1 cellular context compared by ENCODE assay signal in genomic region chr19:18306903-18307681, GRCh38.
TF ChIP-seq lines count a peak whose summit lies in the region.

No MANE protein-coding gene starts in this region.

TF ChIP-seq in HepG2, 621 proteins besides CTCF, POLR2A, EP300 and RAD21:
- TF ChIP-seq YEATS4 (CRISPR knock-in tag; IDR thresholded peaks at IDR 0.05; ENCODE audit: borderline replicate concordance) (no peak), ZBTB38 (CRISPR knock-in tag; IDR thresholded peaks at IDR 0.05) (peak; percentile 1; the same call in 1 of the 2 replicates), HNRNPL (IDR thresholded peaks at IDR 0.05; ENCODE audit: low read depth, low read length) (peak; percentile 68; the same call in 1 of the 2 replicates), WIZ (CRISPR knock-in tag; IDR thresholded peaks at IDR 0.05) (no peak), ZNF354B (CRISPR knock-in tag; IDR thresholded peaks at IDR 0.05) (no peak), ZC3H13 (CRISPR knock-in tag; IDR thresholded peaks at IDR 0.05) (0 out of 2 replicates have a peak, but pooled peaks have one; percentile 26), ZNF629 (CRISPR knock-in tag; conservative IDR thresholded peaks at IDR 0.05) (no peak), AGO2 (optimal IDR thresholded peaks at IDR 0.05; ENCODE audit: low read depth, low read length) (peak; percentile 48), RBM39 (IDR thresholded peaks at IDR 0.05; ENCODE audit: low read depth, low read length, poor library complexity, severe bottlenecking) (peak; percentile 29)
- TF ChIP-seq, protein P1, sequence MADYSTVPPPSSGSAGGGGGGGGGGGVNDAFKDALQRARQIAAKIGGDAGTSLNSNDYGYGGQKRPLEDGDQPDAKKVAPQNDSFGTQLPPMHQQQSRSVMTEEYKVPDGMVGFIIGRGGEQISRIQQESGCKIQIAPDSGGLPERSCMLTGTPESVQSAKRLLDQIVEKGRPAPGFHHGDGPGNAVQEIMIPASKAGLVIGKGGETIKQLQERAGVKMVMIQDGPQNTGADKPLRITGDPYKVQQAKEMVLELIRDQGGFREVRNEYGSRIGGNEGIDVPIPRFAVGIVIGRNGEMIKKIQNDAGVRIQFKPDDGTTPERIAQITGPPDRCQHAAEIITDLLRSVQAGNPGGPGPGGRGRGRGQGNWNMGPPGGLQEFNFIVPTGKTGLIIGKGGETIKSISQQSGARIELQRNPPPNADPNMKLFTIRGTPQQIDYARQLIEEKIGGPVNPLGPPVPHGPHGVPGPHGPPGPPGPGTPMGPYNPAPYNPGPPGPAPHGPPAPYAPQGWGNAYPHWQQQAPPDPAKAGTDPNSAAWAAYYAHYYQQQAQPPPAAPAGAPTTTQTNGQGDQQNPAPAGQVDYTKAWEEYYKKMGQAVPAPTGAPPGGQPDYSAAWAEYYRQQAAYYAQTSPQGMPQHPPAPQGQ (CRISPR knock-in tag; IDR thresholded peaks at IDR 0.05; ENCODE audit: borderline replicate concordance): no peak
